Comparison of ENCODE assay signal across 9 cellular contexts in genomic region chr9:31908158-31908890, GRCh38.
DNase-seq lines count a peak whose midpoint lies in the region; ATAC-seq, FAIRE-seq and TF ChIP-seq lines count a peak whose summit lies in the region.
"Had no signal": no experiment of that assay in that cellular context is flagged by ENCODE, and none has a peak within 500 bp of the region (broad histone marks: within the 10 kb centered on the region; RNA-seq: fewer than 3 reads in every experiment).

No MANE protein-coding gene starts in this region.

- no peak overlapping the region for H2AFZ ChIP-seq in GM12878 (ENCODE audit: control insufficient read depth, low read depth, low read length)

- no peak overlapping the region for H3K27ac ChIP-seq in GM12878 (ENCODE audit: control insufficient read depth, insufficient read depth)

- no peaks in the 10 kb centered on the region for H3K27me3 Mint-ChIP-seq in natural killer cell treated with Interleukin-12 subunit alpha and Interleukin-12 subunit beta and Interleukin-15 and Interleukin-18, amount 100 ng/mL, for 72 hours

- H3K36me3 Mint-ChIP-seq in natural killer cell treated with Interleukin-12 subunit alpha and Interleukin-12 subunit beta and Interleukin-15 and Interleukin-18, amount 100 ng/mL, for 72 hours, result no peaks in the 10 kb centered on the region

- SMC1A ChIA-PET in GM12878 (lab: Charles Lee; ENCODE audit: uncharacterized antibody, unreplicated experiment), result no interaction called here

- no TSS peak for BruUV-seq in GM12878 (replicated peaks; lab: Mats Ljungman, UMichigan)

- RAD21 ChIA-PET in GM12878 (lab: Charles Lee; ENCODE audit: unreplicated experiment), result no interaction called here

- no peak overlapping the region for H3K4me3 Mint-ChIP-seq in natural killer cell treated with Interleukin-12 subunit alpha and Interleukin-12 subunit beta and Interleukin-15 and Interleukin-18, amount 100 ng/mL, for 72 hours

- no peaks in the 10 kb centered on the region for H4K20me1 ChIP-seq in GM12878 (ENCODE audit: control insufficient read depth, insufficient read depth)

- TF ChIP-seq POLR2A in GM12878 (IDR thresholded peaks at IDR 0.05; ENCODE audit: low read depth, low read length) (no peak), lower leg skin (IDR thresholded peaks at IDR 0.05) (no peak)

- peak overlapping the region; percentile 25; the same call in 1 of the 2 replicates for H3K4me2 ChIP-seq in GM12878 (ENCODE audit: control insufficient read depth, insufficient read depth)

- ATAC-seq in GM21515 (IDR thresholded peaks at IDR 0.05; ENCODE audit: unreplicated experiment), result peak; percentile 78
- ATAC-seq in HG03565 (IDR thresholded peaks at IDR 0.05; ENCODE audit: unreplicated experiment), result peak; percentile 85
- ATAC-seq in GM12878, result peak; percentile 60
- no peak for ATAC-seq in natural killer cell treated with Interleukin-12 subunit alpha and Interleukin-12 subunit beta and Interleukin-15 and Interleukin-18, amount 100 ng/mL, for 72 hours

- no peaks in the 10 kb centered on the region for H3K79me2 ChIP-seq in GM12878 (ENCODE audit: control insufficient read depth, insufficient read depth, low read length)

- no peak for FAIRE-seq in GM12878 (lab: Jason Lieb, UNC)
- FAIRE-seq: keratinocyte had no signal

- peaks cover 15% of the 10 kb centered on the region for H3K9me3 Mint-ChIP-seq in natural killer cell treated with Interleukin-12 subunit alpha and Interleukin-12 subunit beta and Interleukin-15 and Interleukin-18, amount 100 ng/mL, for 72 hours

- no peak for TF ChIP-seq CTCF in GM12878 (IDR thresholded peaks at IDR 0.05 in 2 of 3, conservative IDR thresholded peaks at IDR 0.05 in 1 of 3; ENCODE audit: control insufficient read depth in 2 of 3, extremely low read depth in 1 of 3, insufficient read depth in 1 of 3, low read depth in 3 of 3, low read length in 3 of 3)
- TF ChIP-seq CTCF in lower leg skin (IDR thresholded peaks at IDR 0.05), result no peak

- H3K27me3 ChIP-seq in GM12878 (replicated peaks in 1 of 2; ENCODE audit: control insufficient read depth in 2 of 2, insufficient read depth in 2 of 2, low read length in 1 of 2), result no peaks in the 10 kb centered on the region

- 26% methylated on average over 6 of the region's 6 CpGs for WGBS in GM12878 (ENCODE audit: insufficient coverage, insufficient replicate concordance, low lambda C conversion rate, missing lambda C conversion rate)
- WGBS in lower leg skin, 2 donors, result 62 to 68% methylated on average over 6 of the region's 6 CpGs

- intact Hi-C loops in GM12878 (cut with micrococcal nuclease; ENCODE audit: unreplicated experiment) (no loop called here), lower leg skin (cut with DNase I; ENCODE audit: low total_unique reads) (no loop called here)

- POLR2A ChIA-PET in GM12878 (lab: Charles Lee), result no interaction called here

- H3K27ac Mint-ChIP-seq in natural killer cell treated with Interleukin-12 subunit alpha and Interleukin-12 subunit beta and Interleukin-15 and Interleukin-18, amount 100 ng/mL, for 72 hours, result no peak overlapping the region

- peak; percentile 3 for DNase-seq in ELR (ENCODE audit: low read depth)
- peak; percentile 1 for DNase-seq in GM12878 (ENCODE audit: low read depth, low spot score)
- DNase-seq in natural killer cell treated with Interleukin-12 subunit alpha and Interleukin-12 subunit beta and Interleukin-15 and Interleukin-18, amount 100 ng/mL, for 72 hours (ENCODE audit: low spot score), result no peak
- no peak for DNase-seq in stimulated activated CD4-positive, alpha-beta T cell treated with anti-CD3 and anti-CD28 coated beads, Interleukin-4, amount 100 ng/mL, for 24 hours
- no peak for DNase-seq in NCI-H82 treated with DMSO at 0.1 percent for 48 hours (lab: John Stamatoyannopoulos, UW; ENCODE audit: unreplicated experiment)
- DNase-seq in lower leg skin (ENCODE audit: low spot score in 2 of 2), result no peak

- H3K9ac ChIP-seq in GM12878 (ENCODE audit: control insufficient read depth, insufficient read depth, low read length), result no peak overlapping the region

- no peak for TF ChIP-seq RAD21 in GM12878 (IDR thresholded peaks at IDR 0.05; ENCODE audit: insufficient read depth, low read depth, low read length)

- H3K4me1 Mint-ChIP-seq in natural killer cell treated with Interleukin-12 subunit alpha and Interleukin-12 subunit beta and Interleukin-15 and Interleukin-18, amount 100 ng/mL, for 72 hours (ENCODE audit: low read depth in 2 of 2), result no peaks in the 10 kb centered on the region

- H3K9me3 ChIP-seq in GM12878 (replicated peaks; ENCODE audit: control insufficient read depth, insufficient read depth, low read length), result no peaks in the 10 kb centered on the region

- no peak for TF ChIP-seq EP300 in GM12878 (IDR thresholded peaks at IDR 0.05; ENCODE audit: borderline replicate concordance in 1 of 2, control insufficient read depth in 1 of 2, low read depth in 2 of 2, low read length in 2 of 2)

- H3K4me1 ChIP-seq in GM12878 (ENCODE audit: control insufficient read depth, insufficient read depth, low read length), result no peaks in the 10 kb centered on the region

- in situ Hi-C loops in GM12878 (cut with MboI), result no loop called here

- no peaks in the 10 kb centered on the region for H3K36me3 ChIP-seq in GM12878 (ENCODE audit: control insufficient read depth in 2 of 2, insufficient read depth in 2 of 2, low read length in 1 of 2)

- CTCF ChIA-PET in GM12878 (lab: Yijun Ruan, JAX), result no interaction called here

- H3K4me3 ChIP-seq in GM12878 (no peak overlapping the region), lower leg skin (ENCODE audit: low read depth, poor library complexity, severe bottlenecking) (no peak overlapping the region)

TF ChIP-seq in GM12878, 131 proteins besides CTCF, POLR2A, EP300 and RAD21:
- TF ChIP-seq NFYA (IDR thresholded peaks at IDR 0.05; ENCODE audit: borderline replicate concordance, low read depth, low read length), result no peak
- TF ChIP-seq HDGF (IDR thresholded peaks at IDR 0.05), result no peak
- TF ChIP-seq CREB1 (IDR thresholded peaks at IDR 0.05; ENCODE audit: low read depth), result no peak
- TF ChIP-seq RELA (IDR thresholded peaks at IDR 0.05; ENCODE audit: borderline replicate concordance, partially characterized antibody), result no peak
- TF ChIP-seq, protein P1, sequence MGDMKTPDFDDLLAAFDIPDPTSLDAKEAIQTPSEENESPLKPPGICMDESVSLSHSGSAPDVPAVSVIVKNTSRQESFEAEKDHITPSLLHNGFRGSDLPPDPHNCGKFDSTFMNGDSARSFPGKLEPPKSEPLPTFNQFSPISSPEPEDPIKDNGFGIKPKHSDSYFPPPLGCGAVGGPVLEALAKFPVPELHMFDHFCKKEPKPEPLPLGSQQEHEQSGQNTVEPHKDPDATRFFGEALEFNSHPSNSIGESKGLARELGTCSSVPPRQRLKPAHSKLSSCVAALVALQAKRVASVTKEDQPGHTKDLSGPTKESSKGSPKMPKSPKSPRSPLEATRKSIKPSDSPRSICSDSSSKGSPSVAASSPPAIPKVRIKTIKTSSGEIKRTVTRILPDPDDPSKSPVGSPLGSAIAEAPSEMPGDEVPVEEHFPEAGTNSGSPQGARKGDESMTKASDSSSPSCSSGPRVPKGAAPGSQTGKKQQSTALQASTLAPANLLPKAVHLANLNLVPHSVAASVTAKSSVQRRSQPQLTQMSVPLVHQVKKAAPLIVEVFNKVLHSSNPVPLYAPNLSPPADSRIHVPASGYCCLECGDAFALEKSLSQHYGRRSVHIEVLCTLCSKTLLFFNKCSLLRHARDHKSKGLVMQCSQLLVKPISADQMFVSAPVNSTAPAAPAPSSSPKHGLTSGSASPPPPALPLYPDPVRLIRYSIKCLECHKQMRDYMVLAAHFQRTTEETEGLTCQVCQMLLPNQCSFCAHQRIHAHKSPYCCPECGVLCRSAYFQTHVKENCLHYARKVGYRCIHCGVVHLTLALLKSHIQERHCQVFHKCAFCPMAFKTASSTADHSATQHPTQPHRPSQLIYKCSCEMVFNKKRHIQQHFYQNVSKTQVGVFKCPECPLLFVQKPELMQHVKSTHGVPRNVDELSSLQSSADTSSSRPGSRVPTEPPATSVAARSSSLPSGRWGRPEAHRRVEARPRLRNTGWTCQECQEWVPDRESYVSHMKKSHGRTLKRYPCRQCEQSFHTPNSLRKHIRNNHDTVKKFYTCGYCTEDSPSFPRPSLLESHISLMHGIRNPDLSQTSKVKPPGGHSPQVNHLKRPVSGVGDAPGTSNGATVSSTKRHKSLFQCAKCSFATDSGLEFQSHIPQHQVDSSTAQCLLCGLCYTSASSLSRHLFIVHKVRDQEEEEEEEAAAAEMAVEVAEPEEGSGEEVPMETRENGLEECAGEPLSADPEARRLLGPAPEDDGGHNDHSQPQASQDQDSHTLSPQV (IDR thresholded peaks at IDR 0.05), result no peak
- TF ChIP-seq PAX8 (IDR thresholded peaks at IDR 0.05), result no peak
- TF ChIP-seq ZNF207 (IDR thresholded peaks at IDR 0.05; ENCODE audit: borderline replicate concordance), result no peak
- no peak for TF ChIP-seq SMARCA5 (IDR thresholded peaks at IDR 0.05)
- no peak for TF ChIP-seq ESRRA (IDR thresholded peaks at IDR 0.05; ENCODE audit: low read length)
- TF ChIP-seq RB1 (IDR thresholded peaks at IDR 0.05; ENCODE audit: borderline replicate concordance), result no peak
- TF ChIP-seq ZNF274 (IDR thresholded peaks at IDR 0.05; ENCODE audit: insufficient read depth, insufficient read length), result no peak

Comparison
In these comparisons a context has a peak if more than half of its experiments do, and no peak if none do; other contexts are left out.
1. DNase-seq: peak in ELR (single experiment) and GM12878 (single experiment); none in natural killer cell treated with Interleukin-12 subunit alpha and Interleukin-12 subunit beta and Interleukin-15 and Interleukin-18, amount 100 ng/mL, for 72 hours (single experiment), stimulated activated CD4-positive, alpha-beta T cell treated with anti-CD3 and anti-CD28 coated beads, Interleukin-4, amount 100 ng/mL, for 24 hours (single experiment), NCI-H82 treated with DMSO at 0.1 percent for 48 hours (single experiment) and lower leg skin (0 of 2).
2. ATAC-seq: peak in GM21515 (single experiment), HG03565 (single experiment) and GM12878 (single experiment); none in natural killer cell treated with Interleukin-12 subunit alpha and Interleukin-12 subunit beta and Interleukin-15 and Interleukin-18, amount 100 ng/mL, for 72 hours (0 of 2).